ENCODE assay signal across 8 cellular contexts in genomic region chr2:203328735-203329549, GRCh38. TPM values are rescaled to one million over a fixed set of nuclear protein-coding genes. Genes with fewer than 3 reads are reported as not detected.
DNase-seq lines count a peak whose midpoint lies in the region; ATAC-seq, FAIRE-seq and TF ChIP-seq lines count a peak whose summit lies in the region.

No MANE protein-coding gene starts in this region.

- in situ Hi-C loops in transverse colon (cut with MboI; ENCODE audit: low pct_ligation_motif_present in 1 of 4, low pct_unique_long_range_greater_than_20kb in 1 of 4, low sequenced_read_pairs in 3 of 4) = no loop called here

- H4K20me1 ChIP-seq in OCI-LY3 (ENCODE audit: insufficient read depth, low read length) = no peaks in the 10 kb centered on the region

- DNase-seq in AML-193 (lab: John Stamatoyannopoulos, UW) (peak; percentile 25 to 36), frontal cortex (ENCODE audit: low spot score in 2 of 2) (peak; percentile 53 to 60), transverse colon (peak; percentile 30)
- DNase-seq in activated gamma-delta T cell treated with anti-CD3 and anti-CD28 coated beads, Interleukin-2, amount 50 U/mL, for 16 hours (ENCODE audit: low read depth) = peak; percentile 12

- H2AFZ ChIP-seq in OCI-LY3 (ENCODE audit: low read depth, low read length) = peak overlapping the region; percentile 79

- H3K36me3 ChIP-seq in OCI-LY3 (replicated peaks; ENCODE audit: low read depth, low read length) = no peaks in the 10 kb centered on the region
- H3K36me3 ChIP-seq in neutrophil = no peaks in the 10 kb centered on the region
- no peaks in the 10 kb centered on the region for H3K36me3 ChIP-seq in transverse colon

- intact Hi-C loops in transverse colon (cut with DNase I; ENCODE audit: low total_unique reads) = no loop called here

- H3K79me2 ChIP-seq in OCI-LY3 (ENCODE audit: low read length) = peaks cover 18% of the 10 kb centered on the region; the same call in 1 of the 2 replicates

- H3K4me2 ChIP-seq in OCI-LY3 (ENCODE audit: low read length) = peak overlapping the region; percentile 84

- TF ChIP-seq EP300 in transverse colon (IDR thresholded peaks at IDR 0.05; ENCODE audit: low read depth) = no peak

- TF ChIP-seq CTCF in OCI-LY3 (IDR thresholded peaks at IDR 0.05; ENCODE audit: low read depth, low read length) = no peak
- no peak for TF ChIP-seq CTCF in neutrophil (IDR thresholded peaks at IDR 0.05)
- TF ChIP-seq CTCF in transverse colon (IDR thresholded peaks at IDR 0.05) = no peak

- no peak for TF ChIP-seq POLR2A in transverse colon (IDR thresholded peaks at IDR 0.05)

- 1 to 6% methylated on average over 6 to 32 of the region's 32 CpGs for WGBS in transverse colon (ENCODE audit: low coverage in 1 of 2), 2 donors

- FAIRE-seq in frontal cortex (lab: Jason Lieb, UNC) = no peak

- peak overlapping the region; percentile 63 for H3K9ac ChIP-seq in OCI-LY3 (ENCODE audit: low read length)

- peak; percentile 59 for ATAC-seq in GM19023 (IDR thresholded peaks at IDR 0.05; ENCODE audit: unreplicated experiment)
- peak; percentile 52 for ATAC-seq in HG03135 (IDR thresholded peaks at IDR 0.05; ENCODE audit: unreplicated experiment)

- H3K9me3 ChIP-seq in OCI-LY3 (ENCODE audit: insufficient read depth, low read length) (no peaks in the 10 kb centered on the region), neutrophil (no peaks in the 10 kb centered on the region), transverse colon (no peaks in the 10 kb centered on the region)

- no peaks in the 10 kb centered on the region for H3K27me3 ChIP-seq in OCI-LY3 (ENCODE audit: low read depth, low read length)
- peaks cover 54% of the 10 kb centered on the region for H3K27me3 ChIP-seq in neutrophil
- H3K27me3 ChIP-seq in transverse colon = no peaks in the 10 kb centered on the region

- H3K4me1 ChIP-seq in OCI-LY3 (ENCODE audit: low read length) (peaks cover 10% of the 10 kb centered on the region), neutrophil (ENCODE audit: control insufficient read depth in 1 of 2, insufficient read depth in 1 of 2, low read depth in 1 of 2, low read length in 1 of 2) (peaks cover 7 to 15% of the 10 kb centered on the region in 2 experiments), transverse colon (peaks cover 0 to 30% (median 12%) of the 10 kb centered on the region in 4 donors)

- H3K4me3 ChIP-seq in OCI-LY3 (ENCODE audit: low read length) (peak overlapping the region; percentile 86), neutrophil (ENCODE audit: low read depth in 1 of 2, low read length in 1 of 2) (peak overlapping the region; percentile 64 to 74), transverse colon (peak overlapping the region; percentile 83 to 97 (median 94))

- 0 out of 2 replicates have a peak overlapping the region, but pooled peaks have one; percentile 2 for H3K27ac ChIP-seq in OCI-LY3 (ENCODE audit: low read length)
- H3K27ac ChIP-seq in neutrophil = no peak overlapping the region
- peak overlapping the region; percentile 85 to 90 (median 88) for H3K27ac ChIP-seq in transverse colon

RNA-seq across cellular contexts. Expression of gene ABI2, which starts 0.7 kb away (rescaled TPM):
- total RNA-seq in frontal cortex = 147 TPM
- 10 to 100 TPM in 3 of 4 donors, 1 to 10 TPM in 1; 9.8 to 69.6 (median 17.8) TPM for total RNA-seq in transverse colon
